In genomic region chr16:71528863-71529262, GRCh38 we compare ENCODE assay signal across 26 cellular contexts. TPM values are rescaled to one million over a fixed set of nuclear protein-coding genes. Genes with fewer than 3 reads are reported as not detected.
DNase-seq lines count a peak whose midpoint lies in the region; ATAC-seq, FAIRE-seq and TF ChIP-seq lines count a peak whose summit lies in the region.
"Had no signal": no experiment of that assay in that cellular context is flagged by ENCODE, and none has a peak within 500 bp of the region (broad histone marks: within the 10 kb centered on the region; RNA-seq: fewer than 3 reads in every experiment).

No MANE protein-coding gene starts in this region.

- no peaks in the 10 kb centered on the region for H3K9me3 ChIP-seq in HepG2 (ENCODE audit: low read length)
- no peaks in the 10 kb centered on the region for H3K9me3 ChIP-seq in right lobe of liver
- H3K9me3 ChIP-seq in IMR-90 (ENCODE audit: control insufficient read depth, insufficient read depth, low read length) = no peaks in the 10 kb centered on the region
- no peaks in the 10 kb centered on the region for H3K9me3 ChIP-seq in K562 (replicated peaks; ENCODE audit: control insufficient read depth, insufficient read depth, low read depth, low read length)
- H3K9me3 ChIP-seq: BE2C; BLaER1 treated with 17β-estradiol and CSF1 and Interleukin-3, amounts not matched to agents 10 nM and 100 nM had no signal

- no peak for TF ChIP-seq EP300 in HepG2 (IDR thresholded peaks at IDR 0.05; ENCODE audit: low read depth in 2 of 2, low read length in 2 of 2)
- no peak for TF ChIP-seq EP300 in HepG2 (CRISPR knock-in tag; IDR thresholded peaks at IDR 0.05; ENCODE audit: borderline replicate concordance)
- TF ChIP-seq EP300 in K562 (IDR thresholded peaks at IDR 0.05; ENCODE audit: low read length) = no peak

- H2BK20ac ChIP-seq in IMR-90 (ENCODE audit: low read depth, low read length) = no peak overlapping the region

- H3K4ac ChIP-seq in IMR-90 (ENCODE audit: low read depth, low read length) = no peak overlapping the region

- intact Hi-C loops in HepG2 (cut with micrococcal nuclease; ENCODE audit: unreplicated experiment) = no loop called here
- intact Hi-C loops in right lobe of liver (cut with DNase I) = no loop called here
- intact Hi-C loops in IMR-90 (cut with micrococcal nuclease) = no loop called here
- intact Hi-C loops in K562 (cut with micrococcal nuclease) = no loop called here

- H3K56ac ChIP-seq in IMR-90 (ENCODE audit: extremely low read depth, insufficient read depth, low read length) = no peak overlapping the region

- no peak for FAIRE-seq in HepG2 (lab: Jason Lieb, UNC)
- FAIRE-seq in K562 (lab: Jason Lieb, UNC) = no peak
- FAIRE-seq: A204.1, GM12878, H1 had no signal

- no peaks in the 10 kb centered on the region for H3K36me3 ChIP-seq in HepG2 (replicated peaks in 1 of 2; ENCODE audit: control insufficient read depth in 1 of 2, insufficient read depth in 2 of 2, low read length in 2 of 2)
- H3K36me3 ChIP-seq in right lobe of liver = no peaks in the 10 kb centered on the region
- no peaks in the 10 kb centered on the region for H3K36me3 ChIP-seq in IMR-90 (ENCODE audit: control insufficient read depth, insufficient read depth, low read length)
- H3K36me3 ChIP-seq in K562 (ENCODE audit: control insufficient read depth, insufficient read depth, low read length) = no peaks in the 10 kb centered on the region
- H3K36me3 ChIP-seq: BE2C; BLaER1 treated with 17β-estradiol and CSF1 and Interleukin-3, amounts not matched to agents 10 nM and 100 nM had no signal

- no peak for ATAC-seq in HepG2
- ATAC-seq in right lobe of liver = no peak
- ATAC-seq in IMR-90 (ENCODE audit: low read depth) = no peak
- no peak for ATAC-seq in K562
- ATAC-seq: HCT116 had no signal

- H3K4me3 ChIP-seq in HepG2 (replicated peaks in 1 of 3; ENCODE audit: insufficient read depth in 1 of 3, low read depth in 2 of 3, low read length in 3 of 3) (no peak overlapping the region), right lobe of liver (no peak overlapping the region), IMR-90 (ENCODE audit: insufficient read depth, low read depth, low read length) (no peak overlapping the region), K562 (no peak overlapping the region)
- H3K4me3 ChIP-seq: BLaER1 treated with 17β-estradiol and CSF1 and Interleukin-3, amounts not matched to agents 10 nM and 100 nM; GM12878; GM23248 had no signal

- 4% methylated on average over 4 of the region's 4 CpGs for WGBS in HepG2 (ENCODE audit: low lambda C conversion rate)
- WGBS in right lobe of liver (ENCODE audit: insufficient coverage, low coverage, low lambda C conversion rate, missing lambda C conversion rate) = 71% methylated on average over 4 of the region's 4 CpGs
- WGBS in IMR-90 (ENCODE audit: extremely low coverage in 2 of 2, insufficient read length in 1 of 2), 2 experiments = no CpG with 5 or more reads among the region's 4 CpGs
- WGBS in K562 (ENCODE audit: insufficient coverage, low coverage, missing lambda C conversion rate) = 0% methylated on average over 4 of the region's 4 CpGs

- H4K91ac ChIP-seq in IMR-90 (ENCODE audit: insufficient read depth, low read depth, low read length) = no peak overlapping the region

- no peak overlapping the region for H4K8ac ChIP-seq in IMR-90 (ENCODE audit: low read depth in 2 of 2, low read length in 2 of 2)

- H2BK15ac ChIP-seq in IMR-90 (ENCODE audit: low read depth, low read length) = no peak overlapping the region

- H3K79me2 ChIP-seq in HepG2 (ENCODE audit: insufficient read depth, low read length) (no peaks in the 10 kb centered on the region), K562 (ENCODE audit: control insufficient read depth, insufficient read depth, low read length) (no peaks in the 10 kb centered on the region)

- TF ChIP-seq CTCF in HepG2 (CRISPR knock-in tag; IDR thresholded peaks at IDR 0.05) = no peak
- no peak for TF ChIP-seq CTCF in right lobe of liver (IDR thresholded peaks at IDR 0.05)
- TF ChIP-seq CTCF in IMR-90 (conservative IDR thresholded peaks at IDR 0.05; ENCODE audit: low read depth, low read length) = no peak
- TF ChIP-seq CTCF in K562 (IDR thresholded peaks at IDR 0.05 in 2 of 3, conservative IDR thresholded peaks at IDR 0.05 in 1 of 3; ENCODE audit: insufficient read depth in 2 of 3, low read depth in 1 of 3, low read length in 3 of 3) = no peak
- no peak for TF ChIP-seq CTCF in GM10248 (IDR thresholded peaks at IDR 0.05; ENCODE audit: control extremely low read depth, extremely low read depth, low read depth, missing control alignments)

- no peak overlapping the region for H2BK120ac ChIP-seq in IMR-90 (ENCODE audit: low read depth, low read length)

- H3K27me3 ChIP-seq in HepG2 (ENCODE audit: control insufficient read depth in 1 of 2, insufficient read depth in 2 of 2, low read length in 2 of 2) (peaks cover 3 to 49% of the 10 kb centered on the region in 2 experiments; a peak in 4 of 5 replicates), right lobe of liver (no peaks in the 10 kb centered on the region), IMR-90 (ENCODE audit: control insufficient read depth, insufficient read depth, low read length) (peaks cover 2% of the 10 kb centered on the region; the same call in 1 of the 2 replicates), K562 (ENCODE audit: control insufficient read depth in 2 of 2, insufficient read depth in 2 of 2, low read length in 2 of 2) (peaks cover 24 to 43% of the 10 kb centered on the region in 2 experiments)
- H3K27me3 ChIP-seq: BLaER1 treated with 17β-estradiol and CSF1 and Interleukin-3, amounts not matched to agents 10 nM and 100 nM had no signal

- TF ChIP-seq POLR2A in HepG2 (IDR thresholded peaks at IDR 0.05; ENCODE audit: insufficient read depth in 1 of 2, low read depth in 2 of 2, low read length in 2 of 2) (no peak), right lobe of liver (IDR thresholded peaks at IDR 0.05) (no peak), IMR-90 (IDR thresholded peaks at IDR 0.05; ENCODE audit: low read depth, low read length) (no peak), K562 (conservative IDR thresholded peaks at IDR 0.05) (no peak), erythroblast (IDR thresholded peaks at IDR 0.05; ENCODE audit: low read length) (no peak)

- no peak overlapping the region for H2BK5ac ChIP-seq in IMR-90 (ENCODE audit: low read depth, low read length, poor library complexity, severe bottlenecking)

- H3K27ac ChIP-seq in HepG2 (ENCODE audit: extremely low read length, insufficient read depth, low read length) = no peak overlapping the region
- H3K27ac ChIP-seq in right lobe of liver = no peak overlapping the region
- no peak overlapping the region for H3K27ac ChIP-seq in IMR-90 (ENCODE audit: insufficient read depth, low read length)
- no peak overlapping the region for H3K27ac ChIP-seq in K562 (ENCODE audit: extremely low read depth, low read depth, low read length)
- H3K27ac ChIP-seq: 22Rv1; BLaER1 treated with 17β-estradiol and CSF1 and Interleukin-3, amounts not matched to agents 10 nM and 100 nM; GM23248 had no signal

- H4K5ac ChIP-seq in IMR-90 (ENCODE audit: low read depth, low read length) = no peak overlapping the region

- in situ Hi-C loops in HepG2 (cut with HindIII; ENCODE audit: extremely low pct_ligation_motif_present, low pct_unique_long_range_greater_than_20kb) (no loop called here), IMR-90 (cut with MboI; ENCODE audit: low sequenced_read_pairs) (no loop called here), K562 (cut with MboI) (no loop called here)

- H2AK5ac ChIP-seq in IMR-90 (ENCODE audit: low read depth, low read length) = no peak overlapping the region

- no TSS peak for BruUV-seq in HepG2 (replicated peaks; lab: Mats Ljungman, UMichigan)
- BruUV-seq in IMR-90 (replicated peaks; lab: Mats Ljungman, UMichigan) = no TSS peak
- no TSS peak for BruUV-seq in K562 (replicated peaks; lab: Mats Ljungman, UMichigan)

- H2AFZ ChIP-seq in HepG2 (ENCODE audit: low read length) (no peak overlapping the region), IMR-90 (replicated peaks; ENCODE audit: low read length, poor library complexity) (no peak overlapping the region), K562 (ENCODE audit: low read depth, low read length) (no peak overlapping the region)
- H2AFZ ChIP-seq: GM23248 had no signal

- dilution Hi-C loops in IMR-90 (cut with HindIII; ENCODE audit: low sequenced_read_pairs, unreplicated experiment) = no loop called here

- DNase-seq in HepG2 (ENCODE audit: low spot score) = no peak
- no peak for DNase-seq in right lobe of liver
- DNase-seq in IMR-90 = no peak
- no peak for DNase-seq in K562 (ENCODE audit: extremely low read depth in 1 of 4, low spot score in 3 of 4)
- no peak for DNase-seq in erythroblast (lab: John Stamatoyannopoulos, UW)
- DNase-seq in stimulated activated CD4-positive, alpha-beta T cell treated with anti-CD3 and anti-CD28 coated beads, Interleukin-15, amount 100 ng/mL, for 24 hours = no peak
- DNase-seq in GM10248 (ENCODE audit: extremely low spot score) = no peak
- DNase-seq in GM19240 (ENCODE audit: insufficient read length, low spot score) = no peak
- DNase-seq: ACHN; AML-193; BE2C; CD4-positive, alpha-beta T cell; CD8-positive, alpha-beta memory T cell; DMS79 treated with DMSO at 0.1 percent for 48 hours; GF-D8; GM23248; H7 had no signal

- H3K23ac ChIP-seq in IMR-90 (ENCODE audit: low read depth, low read length) = no peak overlapping the region

- H4K20me1 ChIP-seq in HepG2 (ENCODE audit: insufficient read depth, low read length) (no peaks in the 10 kb centered on the region), IMR-90 (ENCODE audit: insufficient read depth, low read length) (no peaks in the 10 kb centered on the region), K562 (replicated peaks; ENCODE audit: control insufficient read depth, insufficient read depth, low read length) (no peaks in the 10 kb centered on the region)
- H4K20me1 ChIP-seq: BLaER1 treated with 17β-estradiol and CSF1 and Interleukin-3, amounts not matched to agents 10 nM and 100 nM had no signal

- TF ChIP-seq RAD21 in HepG2 (CRISPR knock-in tag; IDR thresholded peaks at IDR 0.05) (no peak), IMR-90 (IDR thresholded peaks at IDR 0.05; ENCODE audit: low read length) (no peak), K562 (CRISPR knock-in tag; conservative IDR thresholded peaks at IDR 0.05 in 1 of 2, IDR thresholded peaks at IDR 0.05 in 1 of 2) (no peak)

- H3K14ac ChIP-seq in IMR-90 (replicated peaks; ENCODE audit: low read depth, low read length) = no peak overlapping the region

- H3K4me2 ChIP-seq in HepG2 (ENCODE audit: low read depth, low read length) (no peak overlapping the region), IMR-90 (ENCODE audit: low read depth, low read length) (no peak overlapping the region), K562 (ENCODE audit: insufficient read depth, low read length) (no peak overlapping the region)
- H3K4me2 ChIP-seq: BLaER1 treated with 17β-estradiol and CSF1 and Interleukin-3, amounts not matched to agents 10 nM and 100 nM had no signal

- CTCF ChIA-PET in HepG2 (lab: Yijun Ruan, JAX; ENCODE audit: low intra/inter-chr PET ratio, low total read pairs) (no interaction called here), IMR-90 (lab: Yijun Ruan, JAX) (no interaction called here), K562 (lab: Yijun Ruan, JAX; ENCODE audit: low intra/inter-chr PET ratio) (interaction anchor here (0.7 kb wide), 1 partner anchor 24 kb away, joined by 3 read pairs; no protein-coding TSS in a partner anchor), GM10248 (lab: Yijun Ruan, JAX) (interaction anchor here (1.6 to 4.3 kb wide), 2 partner anchors 9 to 82 kb away, joined by 7 to 20 read pairs; no protein-coding TSS in a partner anchor)

- POLR2A ChIA-PET in HepG2 (lab: Yijun Ruan, JAX) = interaction anchor here (0.6 kb wide), 1 partner anchor 47 kb away, joined by 3 read pairs; no protein-coding TSS in a partner anchor
- POLR2A ChIA-PET in IMR-90 (lab: Charles Lee; ENCODE audit: unreplicated experiment) = no interaction called here
- POLR2A ChIA-PET in K562 (lab: Yijun Ruan, JAX) = no interaction called here
- POLR2A ChIA-PET in GM10248 (lab: Yijun Ruan, JAX) = interaction anchor here (0.9 kb wide), 1 partner anchor 79 kb away, joined by 5 read pairs; no protein-coding TSS in a partner anchor

- no peak overlapping the region for H2AK9ac ChIP-seq in IMR-90 (replicated peaks; ENCODE audit: low read depth, low read length, poor library complexity)

- H3K18ac ChIP-seq in IMR-90 (ENCODE audit: low read depth, low read length) = no peak overlapping the region

- H3K9me1 ChIP-seq in IMR-90 (ENCODE audit: insufficient read depth, low read length) (no peaks in the 10 kb centered on the region), K562 (ENCODE audit: control insufficient read depth, insufficient read depth, low read length) (no peaks in the 10 kb centered on the region)

- H3K79me1 ChIP-seq in IMR-90 (ENCODE audit: low read depth in 1 of 2, low read length in 2 of 2) = no peaks in the 10 kb centered on the region

- H3K9ac ChIP-seq in HepG2 (ENCODE audit: insufficient read depth, low read depth, low read length) (no peak overlapping the region), IMR-90 (ENCODE audit: low read depth, low read length) (no peak overlapping the region), K562 (ENCODE audit: insufficient read depth in 1 of 2, low read depth in 2 of 2, low read length in 2 of 2) (no peak overlapping the region)
- H3K9ac ChIP-seq: BLaER1 treated with 17β-estradiol and CSF1 and Interleukin-3, amounts not matched to agents 10 nM and 100 nM; GM23248 had no signal

- H3K4me1 ChIP-seq in HepG2 (ENCODE audit: insufficient read depth, low read length) (no peaks in the 10 kb centered on the region), right lobe of liver (no peaks in the 10 kb centered on the region), IMR-90 (ENCODE audit: control insufficient read depth, insufficient read depth, low read length) (no peaks in the 10 kb centered on the region), K562 (replicated peaks in 1 of 2; ENCODE audit: control insufficient read depth in 2 of 2, insufficient read depth in 2 of 2, low read length in 2 of 2) (no peaks in the 10 kb centered on the region)
- H3K4me1 ChIP-seq: BE2C had no signal

RNA-seq across cellular contexts. Expression of gene CHST4, which starts 2.6 kb away (rescaled TPM):
- total RNA-seq in HepG2 (2016; rRNA removed; fragmentation: Illumina TruSeq; extraction: Trizol) (not detected in 2 replicates), right lobe of liver (1 to 10 TPM; 2.0 to 6.5 (median 3.1) TPM), IMR-90 (2012; rRNA removed) (under 0.01 TPM in 1 of 2 replicates, not detected in the other), K562 (2014; rRNA removed) (not detected in 2 replicates), K562 (2014; rRNA removed; fragmentation: Illumina TruSeq; extraction: Trizol) (not detected in 2 replicates), K562 (2015; rRNA removed; fragmentation: Illumina TruSeq; extraction: Trizol) (not detected in 2 replicates), K562 (2021) (0.07 and 0.09 TPM in 2 replicates)
- total RNA-seq in HepG2 (2016; cell fraction: cytosol; rRNA removed; fragmentation: Illumina TruSeq; extraction: Trizol; ENCODE audit: low read depth) = not detected in 2 replicates
- total RNA-seq in HepG2 (2016; cell fraction: insoluble cytoplasmic fraction; rRNA removed; fragmentation: Illumina TruSeq; extraction: Trizol) = not detected in 2 replicates
- not detected in 2 replicates for total RNA-seq in HepG2 (2016; cell fraction: membrane; rRNA removed; fragmentation: Illumina TruSeq; extraction: Trizol)
- not detected in 2 replicates for total RNA-seq in HepG2 (2016; cell fraction: nucleus; rRNA removed; fragmentation: Illumina TruSeq; extraction: Trizol)
- polyA plus RNA-seq in HepG2 (2011; rRNA removed) (not detected in 2 replicates), IMR-90 (2012; rRNA removed) (0.04 TPM in 1 of 2 replicates, not detected in the other), K562 (2011; rRNA removed) (not detected in 2 replicates), K562 (2014; fragmentation: Illumina TruSeq; extraction: Trizol) (not detected in 2 replicates), K562 (2014; fragmentation: Nextera tagmentation; extraction: Ambion mirVana) (not detected), K562 (2014; rRNA removed) (not detected in 2 replicates)
- not detected in 2 replicates for polyA plus RNA-seq in HepG2 (2011; cell fraction: cytosol; rRNA removed)
- polyA plus RNA-seq in HepG2 (2011; cell fraction: nucleus; rRNA removed) = not detected in 2 replicates
- not detected in 2 replicates for polyA plus RNA-seq in HepG2 (2012)
- not detected in 2 replicates for polyA plus RNA-seq in HepG2 (2016; cell fraction: cytosol; fragmentation: Illumina TruSeq; extraction: Trizol; ENCODE audit: low read depth)
- not detected in 2 replicates for polyA plus RNA-seq in HepG2 (2016; cell fraction: insoluble cytoplasmic fraction; fragmentation: Illumina TruSeq; extraction: Trizol; ENCODE audit: low read depth)
- not detected in 2 replicates for polyA plus RNA-seq in HepG2 (2016; cell fraction: membrane; fragmentation: Illumina TruSeq; extraction: Trizol; ENCODE audit: low read depth)
- not detected in 2 replicates for polyA plus RNA-seq in HepG2 (2016; cell fraction: nucleus; fragmentation: Illumina TruSeq; extraction: Trizol; ENCODE audit: insufficient read depth, low read depth)
- not detected in 2 replicates for polyA minus RNA-seq in HepG2 (2011; rRNA and poly(A)+ RNA removed; ENCODE audit: low replicate concordance)
- not detected in 2 replicates for polyA minus RNA-seq in HepG2 (2011; cell fraction: cytosol; rRNA and poly(A)+ RNA removed)
- polyA minus RNA-seq in HepG2 (2011; cell fraction: nucleus; rRNA and poly(A)+ RNA removed) = not detected in 2 replicates
- not detected in 2 replicates for polyA plus RNA-seq in IMR-90 (2012; cell fraction: cytosol; rRNA removed)
- not detected in 2 replicates for polyA plus RNA-seq in IMR-90 (2012; cell fraction: nucleus; rRNA removed; ENCODE audit: low replicate concordance)
- total RNA-seq in K562 (2011; cell fraction: chromatin; rRNA removed; ENCODE audit: low replicate concordance) = not detected in 2 replicates
- total RNA-seq in K562 (2011; cell fraction: nucleolus; rRNA removed) = not detected in 2 replicates
- not detected in 2 replicates for total RNA-seq in K562 (2011; cell fraction: nucleoplasm; rRNA removed)
- polyA plus RNA-seq in K562 (2011; cell fraction: cytosol; rRNA removed) = 0.03 TPM in 1 of 2 replicates, not detected in the other
- not detected in 2 replicates for polyA plus RNA-seq in K562 (2011; cell fraction: nucleus; rRNA removed)
- not detected in 2 replicates for polyA plus RNA-seq in K562 (2012)
- 0.11 TPM in 1 of 2 replicates, not detected in the other for polyA minus RNA-seq in K562 (2011; rRNA and poly(A)+ RNA removed)
- polyA minus RNA-seq in K562 (2011; cell fraction: cytosol; rRNA and poly(A)+ RNA removed) = not detected in 2 replicates
- not detected in 2 replicates for polyA minus RNA-seq in K562 (2011; cell fraction: nucleus; rRNA and poly(A)+ RNA removed)
- total RNA-seq: CD4-positive, alpha-beta T cell; CD8-positive, alpha-beta memory T cell; G401; GM23248 had no signal
- polyA plus RNA-seq: CD14-positive monocyte; CD8-positive, alpha-beta memory T cell; GM23248 had no signal

RNA-seq across cellular contexts. Expression of gene ZNF19, which starts 39.7 kb away (rescaled TPM):
- total RNA-seq in HepG2 (2016; rRNA removed; fragmentation: Illumina TruSeq; extraction: Trizol) (4.6 and 5.8 TPM in 2 replicates), right lobe of liver (1 to 10 TPM; 2.5 to 3.7 (median 2.6) TPM), IMR-90 (2012; rRNA removed) (2.8 and 2.9 TPM in 2 replicates), K562 (2014; rRNA removed) (1.1 and 1.8 TPM in 2 replicates), K562 (2014; rRNA removed; fragmentation: Illumina TruSeq; extraction: Trizol) (2.6 and 3.2 TPM in 2 replicates), K562 (2015; rRNA removed; fragmentation: Illumina TruSeq; extraction: Trizol) (1.5 and 2.3 TPM in 2 replicates), K562 (2021) (1.6 and 2.0 TPM in 2 replicates)
- 2.1 and 4.1 TPM in 2 replicates for total RNA-seq in HepG2 (2016; cell fraction: cytosol; rRNA removed; fragmentation: Illumina TruSeq; extraction: Trizol; ENCODE audit: low read depth)
- 4.1 and 5.9 TPM in 2 replicates for total RNA-seq in HepG2 (2016; cell fraction: insoluble cytoplasmic fraction; rRNA removed; fragmentation: Illumina TruSeq; extraction: Trizol)
- 5.0 and 5.7 TPM in 2 replicates for total RNA-seq in HepG2 (2016; cell fraction: membrane; rRNA removed; fragmentation: Illumina TruSeq; extraction: Trizol)
- 9.4 and 10.8 TPM in 2 replicates for total RNA-seq in HepG2 (2016; cell fraction: nucleus; rRNA removed; fragmentation: Illumina TruSeq; extraction: Trizol)
- polyA plus RNA-seq in HepG2 (2011; rRNA removed) (3.2 and 3.7 TPM in 2 replicates), IMR-90 (2012; rRNA removed) (0.46 and 0.89 TPM in 2 replicates), K562 (2011; rRNA removed) (1.3 and 1.7 TPM in 2 replicates), K562 (2014; fragmentation: Illumina TruSeq; extraction: Trizol) (1.2 and 2.4 TPM in 2 replicates), K562 (2014; fragmentation: Nextera tagmentation; extraction: Ambion mirVana) (1 to 10 TPM; 1.8 to 2.8 TPM), K562 (2014; rRNA removed) (0.58 and 1.2 TPM in 2 replicates)
- 1.4 and 1.9 TPM in 2 replicates for polyA plus RNA-seq in HepG2 (2011; cell fraction: cytosol; rRNA removed)
- polyA plus RNA-seq in HepG2 (2011; cell fraction: nucleus; rRNA removed) = 6.9 and 16.9 TPM in 2 replicates
- polyA plus RNA-seq in HepG2 (2012) = 3.5 and 3.9 TPM in 2 replicates
- 0.70 and 0.83 TPM in 2 replicates for polyA plus RNA-seq in HepG2 (2016; cell fraction: cytosol; fragmentation: Illumina TruSeq; extraction: Trizol; ENCODE audit: low read depth)
- polyA plus RNA-seq in HepG2 (2016; cell fraction: insoluble cytoplasmic fraction; fragmentation: Illumina TruSeq; extraction: Trizol; ENCODE audit: low read depth) = 2.9 and 3.0 TPM in 2 replicates
- 1.4 and 1.8 TPM in 2 replicates for polyA plus RNA-seq in HepG2 (2016; cell fraction: membrane; fragmentation: Illumina TruSeq; extraction: Trizol; ENCODE audit: low read depth)
- polyA plus RNA-seq in HepG2 (2016; cell fraction: nucleus; fragmentation: Illumina TruSeq; extraction: Trizol; ENCODE audit: insufficient read depth, low read depth) = 5.9 and 7.3 TPM in 2 replicates
- 2.3 and 5.0 TPM in 2 replicates for polyA minus RNA-seq in HepG2 (2011; rRNA and poly(A)+ RNA removed; ENCODE audit: low replicate concordance)
- 2.3 and 2.4 TPM in 2 replicates for polyA minus RNA-seq in HepG2 (2011; cell fraction: cytosol; rRNA and poly(A)+ RNA removed)
- polyA minus RNA-seq in HepG2 (2011; cell fraction: nucleus; rRNA and poly(A)+ RNA removed) = 20.5 and 25.0 TPM in 2 replicates
- 0.15 and 0.84 TPM in 2 replicates for polyA plus RNA-seq in IMR-90 (2012; cell fraction: cytosol; rRNA removed)
- polyA plus RNA-seq in IMR-90 (2012; cell fraction: nucleus; rRNA removed; ENCODE audit: low replicate concordance) = 0.34 and 2.4 TPM in 2 replicates
- total RNA-seq in K562 (2011; cell fraction: chromatin; rRNA removed; ENCODE audit: low replicate concordance) = 7.6 and 11.0 TPM in 2 replicates
- 4.1 and 4.3 TPM in 2 replicates for total RNA-seq in K562 (2011; cell fraction: nucleolus; rRNA removed)
- 5.9 and 9.8 TPM in 2 replicates for total RNA-seq in K562 (2011; cell fraction: nucleoplasm; rRNA removed)
- 0.21 and 0.47 TPM in 2 replicates for polyA plus RNA-seq in K562 (2011; cell fraction: cytosol; rRNA removed)
- polyA plus RNA-seq in K562 (2011; cell fraction: nucleus; rRNA removed) = 2.5 and 4.8 TPM in 2 replicates
- polyA plus RNA-seq in K562 (2012) = 0.89 and 1.6 TPM in 2 replicates
- 3.0 and 5.2 TPM in 2 replicates for polyA minus RNA-seq in K562 (2011; rRNA and poly(A)+ RNA removed)
- polyA minus RNA-seq in K562 (2011; cell fraction: cytosol; rRNA and poly(A)+ RNA removed) = 1.1 TPM in 1 of 2 replicates, not detected in the other
- 3.0 and 4.3 TPM in 2 replicates for polyA minus RNA-seq in K562 (2011; cell fraction: nucleus; rRNA and poly(A)+ RNA removed)

RNA-seq across cellular contexts. Expression of gene TAT, which starts 48.0 kb away (rescaled TPM):
- 1.6 and 2.2 TPM in 2 replicates for total RNA-seq in HepG2 (2016; rRNA removed; fragmentation: Illumina TruSeq; extraction: Trizol)
- 0.44 and 0.51 TPM in 2 replicates for total RNA-seq in HepG2 (2016; cell fraction: cytosol; rRNA removed; fragmentation: Illumina TruSeq; extraction: Trizol; ENCODE audit: low read depth)
- 2.0 and 2.3 TPM in 2 replicates for total RNA-seq in HepG2 (2016; cell fraction: insoluble cytoplasmic fraction; rRNA removed; fragmentation: Illumina TruSeq; extraction: Trizol)
- total RNA-seq in HepG2 (2016; cell fraction: membrane; rRNA removed; fragmentation: Illumina TruSeq; extraction: Trizol) = 0.83 and 1.1 TPM in 2 replicates
- total RNA-seq in HepG2 (2016; cell fraction: nucleus; rRNA removed; fragmentation: Illumina TruSeq; extraction: Trizol) = 1.4 and 2.1 TPM in 2 replicates
- polyA plus RNA-seq in HepG2 (2011; rRNA removed) = 5.8 and 6.5 TPM in 2 replicates
- 5.1 and 6.4 TPM in 2 replicates for polyA plus RNA-seq in HepG2 (2011; cell fraction: cytosol; rRNA removed)
- polyA plus RNA-seq in HepG2 (2011; cell fraction: nucleus; rRNA removed) = 3.5 and 4.3 TPM in 2 replicates
- polyA plus RNA-seq in HepG2 (2012) = 6.1 TPM in 2 replicates
- 0.08 and 0.17 TPM in 2 replicates for polyA plus RNA-seq in HepG2 (2016; cell fraction: cytosol; fragmentation: Illumina TruSeq; extraction: Trizol; ENCODE audit: low read depth)
- 2.8 and 3.4 TPM in 2 replicates for polyA plus RNA-seq in HepG2 (2016; cell fraction: insoluble cytoplasmic fraction; fragmentation: Illumina TruSeq; extraction: Trizol; ENCODE audit: low read depth)
- 0.38 and 0.55 TPM in 2 replicates for polyA plus RNA-seq in HepG2 (2016; cell fraction: membrane; fragmentation: Illumina TruSeq; extraction: Trizol; ENCODE audit: low read depth)
- polyA plus RNA-seq in HepG2 (2016; cell fraction: nucleus; fragmentation: Illumina TruSeq; extraction: Trizol; ENCODE audit: insufficient read depth, low read depth) = 1.9 and 2.0 TPM in 2 replicates
- polyA minus RNA-seq in HepG2 (2011; rRNA and poly(A)+ RNA removed; ENCODE audit: low replicate concordance) = 9.0 TPM in 1 of 2 replicates, not detected in the other
- polyA minus RNA-seq in HepG2 (2011; cell fraction: cytosol; rRNA and poly(A)+ RNA removed) = 3.4 and 3.8 TPM in 2 replicates
- polyA minus RNA-seq in HepG2 (2011; cell fraction: nucleus; rRNA and poly(A)+ RNA removed) = 7.1 and 9.9 TPM in 2 replicates
- 1,000 to 10,000 TPM in 5 of 6 experiments, 100 to 1,000 TPM in 1; 109 to 3,026 (median 1,168) TPM for total RNA-seq in right lobe of liver
- total RNA-seq in IMR-90 (2012; rRNA removed) = not detected in 2 replicates
- polyA plus RNA-seq in IMR-90 (2012; rRNA removed) = not detected in 2 replicates
- not detected in 2 replicates for polyA plus RNA-seq in IMR-90 (2012; cell fraction: cytosol; rRNA removed)
- polyA plus RNA-seq in IMR-90 (2012; cell fraction: nucleus; rRNA removed; ENCODE audit: low replicate concordance) = not detected in 2 replicates
- total RNA-seq in K562 (2011; cell fraction: chromatin; rRNA removed; ENCODE audit: low replicate concordance) = not detected in 2 replicates
- not detected in 2 replicates for total RNA-seq in K562 (2011; cell fraction: nucleolus; rRNA removed)
- total RNA-seq in K562 (2011; cell fraction: nucleoplasm; rRNA removed) = not detected in 2 replicates
- total RNA-seq in K562 (2014; rRNA removed) = not detected in 2 replicates
- not detected in 2 replicates for total RNA-seq in K562 (2014; rRNA removed; fragmentation: Illumina TruSeq; extraction: Trizol)
- total RNA-seq in K562 (2015; rRNA removed; fragmentation: Illumina TruSeq; extraction: Trizol) = not detected in 2 replicates
- 0.24 and 0.63 TPM in 2 replicates for total RNA-seq in K562 (2021)
- not detected in 2 replicates for polyA plus RNA-seq in K562 (2011; rRNA removed)
- polyA plus RNA-seq in K562 (2011; cell fraction: cytosol; rRNA removed) = not detected in 2 replicates
- not detected in 2 replicates for polyA plus RNA-seq in K562 (2011; cell fraction: nucleus; rRNA removed)
- polyA plus RNA-seq in K562 (2012) = 0.04 TPM in 1 of 2 replicates, not detected in the other
- polyA plus RNA-seq in K562 (2014; fragmentation: Illumina TruSeq; extraction: Trizol) = not detected in 2 replicates
- under 1 TPM; 0.04 TPM for polyA plus RNA-seq in K562 (2014; fragmentation: Nextera tagmentation; extraction: Ambion mirVana)
- polyA plus RNA-seq in K562 (2014; rRNA removed) = not detected in 2 replicates
- not detected in 2 replicates for polyA minus RNA-seq in K562 (2011; rRNA and poly(A)+ RNA removed)
- not detected in 2 replicates for polyA minus RNA-seq in K562 (2011; cell fraction: cytosol; rRNA and poly(A)+ RNA removed)
- not detected in 2 replicates for polyA minus RNA-seq in K562 (2011; cell fraction: nucleus; rRNA and poly(A)+ RNA removed)
- total RNA-seq: CD4-positive, alpha-beta T cell; CD8-positive, alpha-beta memory T cell; Daoy; G401; GM23248; H1; H7 had no signal
- polyA plus RNA-seq: CD14-positive monocyte, GM23248 had no signal

Comparison
In these comparisons a context has a peak if more than half of its experiments do, and no peak if none do; other contexts are left out.
1. RNA of gene TAT, which starts 48.0 kb away (total RNA-seq): 109 to 3,026 TPM in right lobe of liver; 0.44 to 2.3 TPM in HepG2, not detected in IMR-90 and 0.24 to 0.63 TPM in K562; every median in the first group is over 10 times any median in the second.
2. CTCF ChIA-PET loops: an anchor here in K562 (0.7 kb wide) and GM10248 (1.6 to 4.3 kb wide); none called in HepG2 and IMR-90.
3. POLR2A ChIA-PET loops: an anchor here in HepG2 (0.6 kb wide) and GM10248 (0.9 kb wide); none called in IMR-90 and K562.
4. Of the 241 proteins assayed by ChIP-seq in both HepG2 and K562: peak only in HepG2: MAFF and MAFK; only in K562: MAFG; in both: none; in neither: 238.